In the genomic region with DNA sequence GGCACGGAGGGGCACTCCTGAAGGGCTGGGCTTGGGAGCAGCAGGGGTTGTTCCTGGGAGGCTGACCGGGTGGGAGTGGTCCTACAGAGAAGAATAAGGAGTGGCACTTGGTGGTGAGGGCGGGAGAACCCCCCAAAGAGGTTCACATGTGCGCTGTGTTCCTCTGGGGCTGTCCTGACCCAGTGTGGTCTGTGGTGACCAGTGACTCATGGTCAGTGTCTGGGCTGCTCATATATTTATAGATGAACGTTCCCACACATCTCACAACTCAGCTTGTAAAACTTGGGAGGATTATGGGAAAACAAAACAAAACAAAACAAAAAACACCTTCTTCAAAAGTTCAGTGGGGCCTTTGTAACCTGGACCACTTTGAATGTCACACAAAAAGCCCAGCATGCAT, we compare ENCODE assay signal across 21 cellular contexts. TPM values are rescaled to one million over a fixed set of nuclear protein-coding genes. Genes with fewer than 3 reads are reported as not detected.
DNase-seq lines count a peak whose midpoint lies in the region; ATAC-seq and TF ChIP-seq lines count a peak whose summit lies in the region.
"Had no signal": no experiment of that assay in that cellular context is flagged by ENCODE, and none has a peak within 500 bp of the region (broad histone marks: within the 10 kb centered on the region; RNA-seq: fewer than 3 reads in every experiment).

No MANE protein-coding gene starts in this region.

- H3K9me3 Mint-ChIP-seq in endothelial cell (ENCODE audit: unreplicated experiment): no peaks in the 10 kb centered on the region
- H3K9me3 Mint-ChIP-seq in activated CD8-positive, alpha-beta T cell treated with anti-CD3 and anti-CD28 coated beads for 36 hours: no peaks in the 10 kb centered on the region
- H3K9me3 Mint-ChIP-seq: activated naive CD4-positive, alpha-beta T cell treated with anti-CD3 and anti-CD28 coated beads, Interleukin-2, amount 50 U/mL, for 24 hours; CD4-positive, alpha-beta T cell; naive thymus-derived CD8-positive, alpha-beta T cell had no signal

- no peaks in the 10 kb centered on the region for H3K36me3 Mint-ChIP-seq in endothelial cell (ENCODE audit: low read depth, unreplicated experiment)
- no peaks in the 10 kb centered on the region for H3K36me3 Mint-ChIP-seq in activated CD8-positive, alpha-beta T cell treated with anti-CD3 and anti-CD28 coated beads for 36 hours (ENCODE audit: low read depth)
- H3K36me3 Mint-ChIP-seq: activated naive CD4-positive, alpha-beta T cell treated with anti-CD3 and anti-CD28 coated beads, Interleukin-2, amount 50 U/mL, for 24 hours; naive thymus-derived CD8-positive, alpha-beta T cell had no signal

- H3K36me3 ChIP-seq in WERI-Rb-1: no peaks in the 10 kb centered on the region
- H3K36me3 ChIP-seq: tibial artery had no signal

- POLR2A ChIA-PET in activated CD8-positive, alpha-beta T cell treated with anti-CD3 and anti-CD28 coated beads for 36 hours (lab: Charles Lee): no interaction called here

- TF ChIP-seq CTCF in choroid plexus epithelial cell (conservative IDR thresholded peaks at IDR 0.05; ENCODE audit: low read depth, low read length) (no peak), WERI-Rb-1 (IDR thresholded peaks at IDR 0.05; ENCODE audit: low read depth, low read length) (no peak), endothelial cell (IDR thresholded peaks at IDR 0.05; ENCODE audit: unreplicated experiment) (no peak)
- no peak for TF ChIP-seq CTCF in activated CD8-positive, alpha-beta T cell treated with anti-CD3 and anti-CD28 coated beads for 36 hours (IDR thresholded peaks at IDR 0.05)

- H3K27ac ChIP-seq in WERI-Rb-1: no peak overlapping the region
- H3K27ac ChIP-seq: tibial artery had no signal

- CTCF ChIA-PET in activated CD8-positive, alpha-beta T cell treated with anti-CD3 and anti-CD28 coated beads for 36 hours (lab: Charles Lee): interaction anchor here (2.2 to 2.8 kb wide), 2 partner anchors 10 to 38 kb away, joined by 4 to 8 read pairs; partner anchors contain the start of gene TRPM1

- no peaks in the 10 kb centered on the region for H3K9me3 ChIP-seq in WERI-Rb-1 (ENCODE audit: severe bottlenecking)
- H3K9me3 ChIP-seq: tibial artery had no signal

- DNase-seq in EH (ENCODE audit: low read depth): peak; percentile 90
- DNase-seq in LoVo (ENCODE audit: low spot score): peak; percentile 20
- DNase-seq in choroid plexus epithelial cell (ENCODE audit: low read depth): peak; percentile 82
- DNase-seq in renal cortical epithelial cell (ENCODE audit: low read depth): peak; percentile 78
- DNase-seq in WERI-Rb-1: no peak
- no peak for DNase-seq in endothelial cell (ENCODE audit: low spot score)
- no peak for DNase-seq in activated CD8-positive, alpha-beta T cell treated with anti-CD3 and anti-CD28 coated beads for 36 hours
- DNase-seq: CD4-positive, alpha-beta T cell; erythroblast; left ventricle myocardium superior; naive thymus-derived CD8-positive, alpha-beta T cell; NCI-H1417 treated with DMSO at 0.1 percent for 48 hours; NCI-H446; retina; stimulated activated CD4-positive, alpha-beta T cell treated with anti-CD3 and anti-CD28 coated beads, Interleukin-2, amount 100 ng/mL, for 24 hours; stimulated activated CD8-positive, alpha-beta memory T cell treated with anti-CD3 and anti-CD28 coated beads, Interleukin-4, amount 100 ng/mL, for 48 hours; tibial artery had no signal

- H3K27me3 ChIP-seq in WERI-Rb-1 (ENCODE audit: insufficient read depth, low read depth, severe bottlenecking): no peaks in the 10 kb centered on the region
- H3K27me3 ChIP-seq: tibial artery had no signal

- H3K4me3 ChIP-seq in choroid plexus epithelial cell (ENCODE audit: low read depth, low read length): no peak overlapping the region
- no peak overlapping the region for H3K4me3 ChIP-seq in WERI-Rb-1 (ENCODE audit: low read depth, low read length)
- H3K4me3 ChIP-seq: tibial artery had no signal

- intact Hi-C loops in activated CD8-positive, alpha-beta T cell treated with anti-CD3 and anti-CD28 coated beads for 36 hours (cut with micrococcal nuclease): no loop called here

- H3K27me3 Mint-ChIP-seq in endothelial cell (ENCODE audit: unreplicated experiment): no peaks in the 10 kb centered on the region
- H3K27me3 Mint-ChIP-seq in activated CD8-positive, alpha-beta T cell treated with anti-CD3 and anti-CD28 coated beads for 36 hours: no peaks in the 10 kb centered on the region
- H3K27me3 Mint-ChIP-seq: activated naive CD4-positive, alpha-beta T cell treated with anti-CD3 and anti-CD28 coated beads, Interleukin-2, amount 50 U/mL, for 24 hours; CD4-positive, alpha-beta T cell had no signal

- no peak for ATAC-seq in activated CD8-positive, alpha-beta T cell treated with anti-CD3 and anti-CD28 coated beads for 36 hours
- no peak for ATAC-seq in HG03280 (IDR thresholded peaks at IDR 0.05; ENCODE audit: unreplicated experiment)
- ATAC-seq: left ventricle myocardium superior; naive thymus-derived CD8-positive, alpha-beta T cell; WTC11 had no signal

- H3K27ac Mint-ChIP-seq in endothelial cell (ENCODE audit: unreplicated experiment): no peak overlapping the region
- H3K27ac Mint-ChIP-seq in activated CD8-positive, alpha-beta T cell treated with anti-CD3 and anti-CD28 coated beads for 36 hours: no peak overlapping the region
- H3K27ac Mint-ChIP-seq: activated naive CD4-positive, alpha-beta T cell treated with anti-CD3 and anti-CD28 coated beads, Interleukin-2, amount 50 U/mL, for 24 hours; CD4-positive, alpha-beta T cell; naive thymus-derived CD8-positive, alpha-beta T cell; WTC11 had no signal

- H3K4me3 Mint-ChIP-seq in endothelial cell (ENCODE audit: unreplicated experiment): no peak overlapping the region
- H3K4me3 Mint-ChIP-seq in activated CD8-positive, alpha-beta T cell treated with anti-CD3 and anti-CD28 coated beads for 36 hours: no peak overlapping the region
- H3K4me3 Mint-ChIP-seq: activated naive CD4-positive, alpha-beta T cell treated with anti-CD3 and anti-CD28 coated beads, Interleukin-2, amount 50 U/mL, for 24 hours; CD4-positive, alpha-beta T cell; naive thymus-derived CD8-positive, alpha-beta T cell; WTC11 had no signal

- peaks cover 2% of the 10 kb centered on the region for H3K4me1 Mint-ChIP-seq in endothelial cell (ENCODE audit: unreplicated experiment)
- no peaks in the 10 kb centered on the region for H3K4me1 Mint-ChIP-seq in activated CD8-positive, alpha-beta T cell treated with anti-CD3 and anti-CD28 coated beads for 36 hours (ENCODE audit: low read depth)
- H3K4me1 Mint-ChIP-seq: activated naive CD4-positive, alpha-beta T cell treated with anti-CD3 and anti-CD28 coated beads, Interleukin-2, amount 50 U/mL, for 24 hours; naive thymus-derived CD8-positive, alpha-beta T cell; WTC11 had no signal

RNA-seq across cellular contexts. Expression of gene TRPM1, which starts 10.0 kb away (rescaled TPM):
- total RNA-seq in renal cortical epithelial cell (not detected in 2 replicates), endothelial cell (ENCODE audit: unreplicated experiment) (not detected)
- total RNA-seq in activated CD8-positive, alpha-beta T cell treated with anti-CD3 and anti-CD28 coated beads for 36 hours: not detected
- total RNA-seq: CD4-positive, alpha-beta T cell; left ventricle myocardium superior; naive thymus-derived CD8-positive, alpha-beta T cell; OCI-LY7 had no signal

Comparison
In these comparisons a context has a peak if more than half of its experiments do, and no peak if none do; other contexts are left out.
1. DNase-seq: peak in EH (single experiment), LoVo (single experiment), choroid plexus epithelial cell (single experiment) and renal cortical epithelial cell (single experiment); none in WERI-Rb-1 (single experiment), endothelial cell (single experiment) and activated CD8-positive, alpha-beta T cell treated with anti-CD3 and anti-CD28 coated beads for 36 hours (single experiment).